In genomic region chr13:108922108-108922507, GRCh38 we compare ENCODE assay signal across 24 cellular contexts.
DNase-seq lines count a peak whose midpoint lies in the region; ATAC-seq and TF ChIP-seq lines count a peak whose summit lies in the region.
"Had no signal": no experiment of that assay in that cellular context is flagged by ENCODE, and none has a peak within 500 bp of the region (broad histone marks: within the 10 kb centered on the region; RNA-seq: fewer than 3 reads in every experiment).

No MANE protein-coding gene starts in this region.

- H2BK15ac ChIP-seq in IMR-90 (ENCODE audit: low read depth, low read length) = no peak overlapping the region

- H3K4me3 ChIP-seq in IMR-90 (ENCODE audit: insufficient read depth, low read depth, low read length) = no peak overlapping the region
- H3K4me3 ChIP-seq in osteoblast (ENCODE audit: insufficient read depth, low read length) = no peak overlapping the region
- no peak overlapping the region for H3K4me3 ChIP-seq in stomach
- no peak overlapping the region for H3K4me3 ChIP-seq in spleen
- H3K4me3 ChIP-seq in sigmoid colon = no peak overlapping the region
- H3K4me3 ChIP-seq: A549; BLaER1 treated with 17β-estradiol and CSF1 and Interleukin-3, amounts not matched to agents 10 nM and 100 nM; GM12878 had no signal

- peaks cover 2% of the 10 kb centered on the region; the same call in 1 of the 2 replicates for H3K9me1 ChIP-seq in IMR-90 (ENCODE audit: insufficient read depth, low read length)

- no peak overlapping the region for H2BK20ac ChIP-seq in IMR-90 (ENCODE audit: low read depth, low read length)

- no peaks in the 10 kb centered on the region for H3K27me3 Mint-ChIP-seq in glutamatergic neuron (ENCODE audit: unreplicated experiment)
- H3K27me3 Mint-ChIP-seq: B cell; CD4-positive, alpha-beta T cell had no signal

- intact Hi-C loops in IMR-90 (cut with micrococcal nuclease) (no loop called here), stomach (cut with DNase I; ENCODE audit: low total_unique reads) (no loop called here), spleen (cut with DNase I; ENCODE audit: low total_unique reads) (no loop called here), sigmoid colon (cut with DNase I) (no loop called here)

- no peak overlapping the region for H3K9ac ChIP-seq in IMR-90 (ENCODE audit: low read depth, low read length)
- H3K9ac ChIP-seq: BLaER1 treated with 17β-estradiol and CSF1 and Interleukin-3, amounts not matched to agents 10 nM and 100 nM had no signal

- no peak overlapping the region for H4K8ac ChIP-seq in IMR-90 (ENCODE audit: low read depth in 2 of 2, low read length in 2 of 2)

- BruUV-seq in IMR-90 (replicated peaks; lab: Mats Ljungman, UMichigan) = no TSS peak

- CTCF ChIA-PET in IMR-90 (lab: Yijun Ruan, JAX) = no interaction called here

- no peak overlapping the region for H3K18ac ChIP-seq in IMR-90 (ENCODE audit: low read depth, low read length)

- no peak overlapping the region for H3K4ac ChIP-seq in IMR-90 (ENCODE audit: low read depth, low read length)

- H2AFZ ChIP-seq in IMR-90 (replicated peaks; ENCODE audit: low read length, poor library complexity) (no peak overlapping the region), osteoblast (ENCODE audit: low read length) (no peak overlapping the region)

- H3K4me1 Mint-ChIP-seq in glutamatergic neuron (ENCODE audit: low read depth, unreplicated experiment) = peaks cover 3% of the 10 kb centered on the region
- H3K4me1 Mint-ChIP-seq: B cell had no signal

- no peak for TF ChIP-seq RAD21 in IMR-90 (IDR thresholded peaks at IDR 0.05; ENCODE audit: low read length)

- H3K36me3 Mint-ChIP-seq in glutamatergic neuron (ENCODE audit: unreplicated experiment) = no peaks in the 10 kb centered on the region
- H3K36me3 Mint-ChIP-seq: CD8-positive, alpha-beta T cell had no signal

- H3K9me3 ChIP-seq in IMR-90 (ENCODE audit: control insufficient read depth, insufficient read depth, low read length) (no peaks in the 10 kb centered on the region), osteoblast (ENCODE audit: low read depth, low read length) (no peaks in the 10 kb centered on the region), stomach (no peaks in the 10 kb centered on the region), spleen (no peaks in the 10 kb centered on the region), sigmoid colon (no peaks in the 10 kb centered on the region)
- H3K9me3 ChIP-seq: A549; BLaER1 treated with 17β-estradiol and CSF1 and Interleukin-3, amounts not matched to agents 10 nM and 100 nM had no signal

- H3K79me2 ChIP-seq in osteoblast (ENCODE audit: insufficient read depth, low read length) = no peaks in the 10 kb centered on the region

- no peak overlapping the region for H3K4me3 Mint-ChIP-seq in glutamatergic neuron (ENCODE audit: unreplicated experiment)
- H3K4me3 Mint-ChIP-seq: B cell; CD4-positive, alpha-beta T cell; CD8-positive, alpha-beta T cell had no signal

- H3K36me3 ChIP-seq in IMR-90 (ENCODE audit: control insufficient read depth, insufficient read depth, low read length) = no peaks in the 10 kb centered on the region
- no peaks in the 10 kb centered on the region for H3K36me3 ChIP-seq in osteoblast (ENCODE audit: insufficient read depth, low read length)
- no peaks in the 10 kb centered on the region for H3K36me3 ChIP-seq in stomach
- no peaks in the 10 kb centered on the region for H3K36me3 ChIP-seq in spleen
- no peaks in the 10 kb centered on the region for H3K36me3 ChIP-seq in sigmoid colon
- H3K36me3 ChIP-seq: BLaER1 treated with 17β-estradiol and CSF1 and Interleukin-3, amounts not matched to agents 10 nM and 100 nM had no signal

- WGBS in IMR-90 (ENCODE audit: extremely low coverage in 2 of 2, insufficient read length in 1 of 2), 2 experiments = no CpG with 5 or more reads among the region's 5 CpGs
- WGBS in stomach, 5 donors = 50 to 66% (median 60%) methylated on average over 5 of the region's 5 CpGs
- 67 to 86% (median 81%) methylated on average over 5 of the region's 5 CpGs for WGBS in spleen, 5 donors
- WGBS in sigmoid colon, 2 donors = 39 to 83% methylated on average over 5 of the region's 5 CpGs

- peak overlapping the region; percentile 5; the same call in 1 of the 2 replicates for H2BK120ac ChIP-seq in IMR-90 (ENCODE audit: low read depth, low read length)

- H3K14ac ChIP-seq in IMR-90 (replicated peaks; ENCODE audit: low read depth, low read length) = no peak overlapping the region

- H3K4me2 ChIP-seq in IMR-90 (ENCODE audit: low read depth, low read length) (no peak overlapping the region), osteoblast (ENCODE audit: insufficient read depth, low read length) (no peak overlapping the region)
- H3K4me2 ChIP-seq: A549; BLaER1 treated with 17β-estradiol and CSF1 and Interleukin-3, amounts not matched to agents 10 nM and 100 nM had no signal

- no peak overlapping the region for H3K23ac ChIP-seq in IMR-90 (ENCODE audit: low read depth, low read length)

- dilution Hi-C loops in IMR-90 (cut with HindIII; ENCODE audit: low sequenced_read_pairs, unreplicated experiment) = no loop called here

- H3K79me1 ChIP-seq in IMR-90 (ENCODE audit: low read depth in 1 of 2, low read length in 2 of 2) = no peaks in the 10 kb centered on the region

- TF ChIP-seq EP300 in stomach (IDR thresholded peaks at IDR 0.05) (no peak), sigmoid colon (IDR thresholded peaks at IDR 0.05) (no peak)

- H3K27me3 ChIP-seq in IMR-90 (ENCODE audit: control insufficient read depth, insufficient read depth, low read length) (no peaks in the 10 kb centered on the region), osteoblast (ENCODE audit: insufficient read depth, low read length) (no peaks in the 10 kb centered on the region), stomach (no peaks in the 10 kb centered on the region), spleen (replicated peaks in 1 of 7) (no peaks in the 10 kb centered on the region), sigmoid colon (no peaks in the 10 kb centered on the region)
- H3K27me3 ChIP-seq: BLaER1 treated with 17β-estradiol and CSF1 and Interleukin-3, amounts not matched to agents 10 nM and 100 nM had no signal

- TF ChIP-seq POLR2A in IMR-90 (IDR thresholded peaks at IDR 0.05; ENCODE audit: low read depth, low read length) (no peak), stomach (IDR thresholded peaks at IDR 0.05) (no peak), spleen (IDR thresholded peaks at IDR 0.05) (no peak), sigmoid colon (IDR thresholded peaks at IDR 0.05) (no peak)

- in situ Hi-C loops in IMR-90 (cut with MboI; ENCODE audit: low sequenced_read_pairs) = no loop called here

- no peak overlapping the region for H3K56ac ChIP-seq in IMR-90 (ENCODE audit: extremely low read depth, insufficient read depth, low read length)

- H4K91ac ChIP-seq in IMR-90 (ENCODE audit: insufficient read depth, low read depth, low read length) = no peak overlapping the region

- ATAC-seq in IMR-90 (ENCODE audit: low read depth) (no peak), HG03460 (IDR thresholded peaks at IDR 0.05; ENCODE audit: unreplicated experiment) (no peak)
- ATAC-seq: A549; CD8-positive, alpha-beta T cell; GM12878 had no signal

- H4K20me1 ChIP-seq in IMR-90 (ENCODE audit: insufficient read depth, low read length) (no peaks in the 10 kb centered on the region), osteoblast (ENCODE audit: insufficient read depth, low read length) (no peaks in the 10 kb centered on the region)
- H4K20me1 ChIP-seq: BLaER1 treated with 17β-estradiol and CSF1 and Interleukin-3, amounts not matched to agents 10 nM and 100 nM had no signal

- TF ChIP-seq CTCF in IMR-90 (conservative IDR thresholded peaks at IDR 0.05; ENCODE audit: low read depth, low read length) = no peak
- no peak for TF ChIP-seq CTCF in glutamatergic neuron (IDR thresholded peaks at IDR 0.05; ENCODE audit: partially characterized antibody, unreplicated experiment)
- TF ChIP-seq CTCF in osteoblast (IDR thresholded peaks at IDR 0.05; ENCODE audit: extremely low read depth, low read depth, low read length) = no peak
- no peak for TF ChIP-seq CTCF in stomach (IDR thresholded peaks at IDR 0.05)
- no peak for TF ChIP-seq CTCF in spleen (IDR thresholded peaks at IDR 0.05 in 8 of 11, conservative IDR thresholded peaks at IDR 0.05 in 3 of 11)
- no peak for TF ChIP-seq CTCF in sigmoid colon (IDR thresholded peaks at IDR 0.05)

- H2BK5ac ChIP-seq in IMR-90 (ENCODE audit: low read depth, low read length, poor library complexity, severe bottlenecking) = no peak overlapping the region

- no peak overlapping the region for H2AK9ac ChIP-seq in IMR-90 (replicated peaks; ENCODE audit: low read depth, low read length, poor library complexity)

- DNase-seq in IMR-90 (no peak), glutamatergic neuron (no peak), osteoblast (ENCODE audit: insufficient read length, low spot score, missing footprints) (peak; percentile 70), stomach (peak; percentile 36), spleen (no peak), sigmoid colon (no peak)
- DNase-seq: AML-193; CD4-positive, alpha-beta T cell; CD8-positive, alpha-beta T cell; COR-L47; DMS 273 treated with DMSO at 0.1 percent for 48 hours; DMS153; DMS53; DMS79; DND-41; EL; GDM1 had no signal

- POLR2A ChIA-PET in IMR-90 (lab: Charles Lee; ENCODE audit: unreplicated experiment) = no interaction called here

- peaks cover 2% of the 10 kb centered on the region for H3K9me3 Mint-ChIP-seq in glutamatergic neuron (ENCODE audit: unreplicated experiment)
- H3K9me3 Mint-ChIP-seq: CD4-positive, alpha-beta T cell; CD8-positive, alpha-beta T cell had no signal

- H3K27ac Mint-ChIP-seq in glutamatergic neuron (ENCODE audit: unreplicated experiment) = peak overlapping the region; percentile 8
- H3K27ac Mint-ChIP-seq: B cell; CD4-positive, alpha-beta T cell; CD8-positive, alpha-beta T cell had no signal

- peaks cover 4% of the 10 kb centered on the region for H3K4me1 ChIP-seq in IMR-90 (ENCODE audit: control insufficient read depth, insufficient read depth, low read length)
- H3K4me1 ChIP-seq in osteoblast (ENCODE audit: insufficient read depth, low read length) = peaks cover 4% of the 10 kb centered on the region
- H3K4me1 ChIP-seq in stomach = peaks cover 0 to 18% (median 5%) of the 10 kb centered on the region in 4 donors
- H3K4me1 ChIP-seq in spleen = no peaks in the 10 kb centered on the region
- H3K4me1 ChIP-seq in sigmoid colon = peaks cover 0 to 13% (median 4%) of the 10 kb centered on the region in 4 donors
- H3K4me1 ChIP-seq: BLaER1 treated with 17β-estradiol and CSF1 and Interleukin-3, amounts not matched to agents 10 nM and 100 nM had no signal

- H2AK5ac ChIP-seq in IMR-90 (ENCODE audit: low read depth, low read length) = no peak overlapping the region

- H3K27ac ChIP-seq in IMR-90 (ENCODE audit: insufficient read depth, low read length) (no peak overlapping the region), osteoblast (ENCODE audit: low read depth, low read length) (no peak overlapping the region), stomach (no peak overlapping the region), spleen (no peak overlapping the region), sigmoid colon (no peak overlapping the region)
- H3K27ac ChIP-seq: 22Rv1; A549; BLaER1 treated with 17β-estradiol and CSF1 and Interleukin-3, amounts not matched to agents 10 nM and 100 nM; C4-2B had no signal

- no peak overlapping the region for H4K5ac ChIP-seq in IMR-90 (ENCODE audit: low read depth, low read length)

TF ChIP-seq in IMR-90, 13 proteins besides CTCF, POLR2A, EP300 and RAD21 (continues in another document):
- TF ChIP-seq MAFK (IDR thresholded peaks at IDR 0.05; ENCODE audit: low read depth, low read length) = no peak
- TF ChIP-seq BHLHE40 (IDR thresholded peaks at IDR 0.05; ENCODE audit: low read depth, low read length) = no peak

Comparison
In these comparisons a context has a peak if more than half of its experiments do, and no peak if none do; other contexts are left out.
1. DNase-seq: peak in osteoblast (single experiment) and stomach (single experiment); none in IMR-90 (single experiment), glutamatergic neuron (single experiment), spleen (single experiment) and sigmoid colon (single experiment).